2 cellular contexts compared by ENCODE assay signal in genomic region chr2:61911510-61911909, GRCh38.
TF ChIP-seq lines count a peak whose summit lies in the region.

No MANE protein-coding gene starts in this region.

TF ChIP-seq in Ishikawa, 13 proteins besides CTCF, POLR2A, EP300 and RAD21:
- TF ChIP-seq EGR1 (IDR thresholded peaks at IDR 0.05) (no peak), ZBTB7A (IDR thresholded peaks at IDR 0.05; ENCODE audit: low read depth) (no peak), NFIC (IDR thresholded peaks at IDR 0.05) (no peak), CREB1 (IDR thresholded peaks at IDR 0.05; ENCODE audit: low read depth) (no peak), USF1 (IDR thresholded peaks at IDR 0.05) (no peak)

TF ChIP-seq in GM12878, 131 proteins besides CTCF, POLR2A, EP300 and RAD21:
- no peak for TF ChIP-seq ELK1 (IDR thresholded peaks at IDR 0.05; ENCODE audit: low read depth, low read length)
- TF ChIP-seq MYC (IDR thresholded peaks at IDR 0.05; ENCODE audit: insufficient read depth, insufficient read length, insufficient replicate concordance, low read length, severe bottlenecking): no peak
- no peak for TF ChIP-seq ZNF384 (IDR thresholded peaks at IDR 0.05; ENCODE audit: borderline replicate concordance, low read depth, low read length)
- no peak for TF ChIP-seq EZH2 (IDR thresholded peaks at IDR 0.05; ENCODE audit: borderline replicate concordance, control insufficient read depth, low read depth, low read length)
- TF ChIP-seq YBX1 (IDR thresholded peaks at IDR 0.05): no peak
- no peak for TF ChIP-seq E2F8 (IDR thresholded peaks at IDR 0.05; ENCODE audit: low read depth, partially characterized antibody)
- no peak for TF ChIP-seq POLR2AphosphoS2 (IDR thresholded peaks at IDR 0.05; ENCODE audit: low read depth, low read length)
- TF ChIP-seq RELA (IDR thresholded peaks at IDR 0.05; ENCODE audit: borderline replicate concordance, partially characterized antibody): no peak
- TF ChIP-seq E4F1 (IDR thresholded peaks at IDR 0.05; ENCODE audit: borderline replicate concordance, partially characterized antibody): no peak
- no peak for TF ChIP-seq ASH2L (IDR thresholded peaks at IDR 0.05; ENCODE audit: borderline replicate concordance, low read depth)
- no peak for TF ChIP-seq ZNF592 (IDR thresholded peaks at IDR 0.05)
- TF ChIP-seq ATF2 (IDR thresholded peaks at IDR 0.05; ENCODE audit: low read length): no peak
- no peak for TF ChIP-seq FOXK2 (IDR thresholded peaks at IDR 0.05)
